1 cellular context compared by ENCODE assay signal in the genomic region with DNA sequence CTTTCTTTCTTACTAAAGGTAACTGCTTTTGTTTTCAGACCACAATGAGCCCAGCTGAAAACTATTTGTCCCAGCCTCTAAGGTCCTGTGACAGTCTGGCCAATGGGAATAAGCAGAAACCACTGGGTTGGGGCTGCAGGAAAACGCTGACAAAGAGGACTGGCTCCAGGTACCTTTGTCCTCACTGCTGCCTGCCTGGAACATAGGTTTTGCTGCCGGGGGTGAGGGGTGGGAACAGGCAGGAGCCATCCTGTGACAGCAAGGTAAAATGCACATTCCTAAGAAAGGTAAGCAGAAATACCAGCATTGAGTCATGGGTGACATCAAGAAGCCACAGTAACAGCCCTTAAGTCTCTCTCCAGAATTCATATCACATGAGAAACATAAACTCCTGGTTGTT.
A peak's percentile ranks its signal among the peaks of the same experiment; 100 is the strongest.
TF ChIP-seq lines count a peak whose summit lies in the region.

No MANE protein-coding gene starts in this region.

TF ChIP-seq in H1, 55 proteins besides CTCF, POLR2A, EP300 and RAD21 (continued from another document):
- TF ChIP-seq E2F6 (IDR thresholded peaks at IDR 0.05) (no peak), BRCA1 (IDR thresholded peaks at IDR 0.05; ENCODE audit: low read depth, low read length) (no peak), KDM1A (IDR thresholded peaks at IDR 0.05; ENCODE audit: borderline replicate concordance, low read length) (no peak), RFX5 (IDR thresholded peaks at IDR 0.05; ENCODE audit: borderline replicate concordance, low read depth, low read length) (no peak), CHD7 (IDR thresholded peaks at IDR 0.05; ENCODE audit: insufficient replicate concordance, low read length) (no peak), TAF7 (optimal IDR thresholded peaks at IDR 0.05; ENCODE audit: borderline replicate concordance, low read depth, low read length) (no peak), RXRA (IDR thresholded peaks at IDR 0.05; ENCODE audit: insufficient read depth, low read depth, low read length) (no peak), SIRT6 (IDR thresholded peaks at IDR 0.05; ENCODE audit: low read length) (no peak), RBBP5 (IDR thresholded peaks at IDR 0.05; ENCODE audit: borderline replicate concordance, low read depth, low read length) (no peak), FOSL1 (IDR thresholded peaks at IDR 0.05; ENCODE audit: insufficient read depth, low read depth, low read length) (no peak), CBX8 (IDR thresholded peaks at IDR 0.05; ENCODE audit: borderline replicate concordance, low read depth, low read length) (no peak), CHD2 (IDR thresholded peaks at IDR 0.05; ENCODE audit: low read length) (no peak), BACH1 (IDR thresholded peaks at IDR 0.05; ENCODE audit: low read length) (peak; percentile 38; the same call in 1 of the 2 replicates), JUND (IDR thresholded peaks at IDR 0.05; ENCODE audit: low read length) (no peak; the same call in 1 of the 2 replicates), GABPA (IDR thresholded peaks at IDR 0.05; ENCODE audit: borderline replicate concordance, insufficient read depth, low read length) (no peak), CREB1 (IDR thresholded peaks at IDR 0.05) (no peak), GTF2F1 (IDR thresholded peaks at IDR 0.05; ENCODE audit: borderline replicate concordance, low read depth, low read length) (no peak), SIX5 (IDR thresholded peaks at IDR 0.05; ENCODE audit: low read depth, low read length) (no peak), TAF1 (IDR thresholded peaks at IDR 0.05; ENCODE audit: low read depth, low read length) (no peak), SIN3A (conservative IDR thresholded peaks at IDR 0.05 in 1 of 2, IDR thresholded peaks at IDR 0.05 in 1 of 2; ENCODE audit: low read depth in 1 of 2, low read length in 2 of 2) (no peak), POLR2AphosphoS5 (IDR thresholded peaks at IDR 0.05; ENCODE audit: low read depth, low read length) (no peak), TBP (IDR thresholded peaks at IDR 0.05; ENCODE audit: low read depth, low read length) (peak; percentile 36; the same call in 1 of the 2 replicates), SP4 (IDR thresholded peaks at IDR 0.05; ENCODE audit: low read length) (no peak), MAFK (IDR thresholded peaks at IDR 0.05; ENCODE audit: low read depth, low read length) (peak; percentile 56), TEAD4 (IDR thresholded peaks at IDR 0.05; ENCODE audit: low read depth, low read length) (peak; percentile 60), EGR1 (IDR thresholded peaks at IDR 0.05; ENCODE audit: borderline replicate concordance, low read depth, low read length) (no peak), HDAC6 (IDR thresholded peaks at IDR 0.05; ENCODE audit: low read depth, low read length) (no peak), SUZ12 (IDR thresholded peaks at IDR 0.05; ENCODE audit: low read length) (no peak), ZNF274 (IDR thresholded peaks at IDR 0.05; ENCODE audit: borderline replicate concordance, extremely low read depth, low read length) (no peak), ASH2L (IDR thresholded peaks at IDR 0.05; ENCODE audit: low read length) (no peak), BCL11A (IDR thresholded peaks at IDR 0.05; ENCODE audit: low read depth in 2 of 2, low read length in 2 of 2) (no peak), SAP30 (IDR thresholded peaks at IDR 0.05; ENCODE audit: insufficient read depth, insufficient replicate concordance, low read length) (no peak), EZH2 (IDR thresholded peaks at IDR 0.05; ENCODE audit: low read depth, low read length, severe bottlenecking) (no peak), SP1 (IDR thresholded peaks at IDR 0.05; ENCODE audit: low read depth, low read length) (peak; percentile 20; the same call in 1 of the 2 replicates), TCF12 (IDR thresholded peaks at IDR 0.05; ENCODE audit: low read depth, low read length) (0 out of 2 replicates have a peak, but pooled peaks have one; percentile 8), ATF2 (IDR thresholded peaks at IDR 0.05; ENCODE audit: low read length) (no peak), HDAC2 (IDR thresholded peaks at IDR 0.05; ENCODE audit: borderline replicate concordance in 1 of 2, low read depth in 2 of 2, low read length in 2 of 2) (0 out of 4 replicates have a peak, but pooled peaks of 1 of the 2 experiments have one; percentile 25)
- TF ChIP-seq, protein P1, sequence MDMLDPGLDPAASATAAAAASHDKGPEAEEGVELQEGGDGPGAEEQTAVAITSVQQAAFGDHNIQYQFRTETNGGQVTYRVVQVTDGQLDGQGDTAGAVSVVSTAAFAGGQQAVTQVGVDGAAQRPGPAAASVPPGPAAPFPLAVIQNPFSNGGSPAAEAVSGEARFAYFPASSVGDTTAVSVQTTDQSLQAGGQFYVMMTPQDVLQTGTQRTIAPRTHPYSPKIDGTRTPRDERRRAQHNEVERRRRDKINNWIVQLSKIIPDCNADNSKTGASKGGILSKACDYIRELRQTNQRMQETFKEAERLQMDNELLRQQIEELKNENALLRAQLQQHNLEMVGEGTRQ (IDR thresholded peaks at IDR 0.05; ENCODE audit: low read length): no peak
- TF ChIP-seq, protein P2, sequence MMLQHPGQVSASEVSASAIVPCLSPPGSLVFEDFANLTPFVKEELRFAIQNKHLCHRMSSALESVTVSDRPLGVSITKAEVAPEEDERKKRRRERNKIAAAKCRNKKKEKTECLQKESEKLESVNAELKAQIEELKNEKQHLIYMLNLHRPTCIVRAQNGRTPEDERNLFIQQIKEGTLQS (IDR thresholded peaks at IDR 0.05; ENCODE audit: insufficient read depth, low read depth, low read length): no peak
